ENCODE assay signal across 9 cellular contexts in genomic region chr9:129437626-129438323, GRCh38.
DNase-seq lines count a peak whose midpoint lies in the region; ATAC-seq, FAIRE-seq and TF ChIP-seq lines count a peak whose summit lies in the region.
"Had no signal": no experiment of that assay in that cellular context is flagged by ENCODE, and none has a peak within 500 bp of the region (broad histone marks: within the 10 kb centered on the region; RNA-seq: fewer than 3 reads in every experiment).

No MANE protein-coding gene starts in this region.

- ATAC-seq in K562, result peak; percentile 8; the same call in 1 of the 3 replicates

- no peak for TF ChIP-seq EP300 in K562 (IDR thresholded peaks at IDR 0.05; ENCODE audit: low read length)

- no peaks in the 10 kb centered on the region for H3K79me2 ChIP-seq in K562 (ENCODE audit: control insufficient read depth, insufficient read depth, low read length)

- no peaks in the 10 kb centered on the region for H3K9me1 ChIP-seq in K562 (ENCODE audit: control insufficient read depth, insufficient read depth, low read length)

- H3K4me3 ChIP-seq in K562, result peak overlapping the region; percentile 36
- H3K4me3 ChIP-seq in subcutaneous abdominal adipose tissue (ENCODE audit: low read depth in 1 of 5, low read length in 5 of 5), result peak overlapping the region; percentile 45 to 76 (median 59)

- in situ Hi-C loops in K562 (cut with MboI) (no loop called here), KBM-7 (cut with MboI; ENCODE audit: low pct_unique_long_range_greater_than_20kb, low sequenced_read_pairs) (no loop called here)

- CTCF ChIA-PET in K562 (lab: Yijun Ruan, JAX; ENCODE audit: low intra/inter-chr PET ratio), result no interaction called here

- no peak for TF ChIP-seq RAD21 in K562 (CRISPR knock-in tag; conservative IDR thresholded peaks at IDR 0.05 in 1 of 2, IDR thresholded peaks at IDR 0.05 in 1 of 2)

- H3K9me3 ChIP-seq in K562 (replicated peaks; ENCODE audit: control insufficient read depth, insufficient read depth, low read depth, low read length), result no peaks in the 10 kb centered on the region
- H3K9me3 ChIP-seq in subcutaneous abdominal adipose tissue (ENCODE audit: control insufficient read depth in 5 of 5, low read length in 5 of 5), result peaks cover 0 to 5% (median 2%) of the 10 kb centered on the region in 5 donors

- 19% methylated on average over 25 of the region's 25 CpGs for WGBS in K562 (ENCODE audit: insufficient coverage, low coverage, missing lambda C conversion rate)

- H4K20me1 ChIP-seq in K562 (replicated peaks; ENCODE audit: control insufficient read depth, insufficient read depth, low read length), result no peaks in the 10 kb centered on the region; the same call in 1 of the 2 replicates

- peak overlapping the region; percentile 44 for H2AFZ ChIP-seq in K562 (ENCODE audit: low read depth, low read length)

- peak overlapping the region; percentile 8; the same call in 1 of the 2 replicates for H3K4me2 ChIP-seq in K562 (ENCODE audit: insufficient read depth, low read length)

- H3K9ac ChIP-seq in K562 (ENCODE audit: insufficient read depth in 1 of 2, low read depth in 2 of 2, low read length in 2 of 2), result peak overlapping the region in 1 of 2 experiments; percentile 77; a peak in 2 of 4 replicates
- peak overlapping the region in 4 of 5 donors; percentile 34 to 69 (median 42) for H3K9ac ChIP-seq in subcutaneous abdominal adipose tissue (ENCODE audit: low read length in 5 of 5)

- H3K36me3 ChIP-seq in K562 (ENCODE audit: control insufficient read depth, insufficient read depth, low read length) (no peaks in the 10 kb centered on the region), subcutaneous abdominal adipose tissue (ENCODE audit: control insufficient read depth in 5 of 5, insufficient read depth in 5 of 5, low read length in 5 of 5) (no peaks in the 10 kb centered on the region)

- no peak for TF ChIP-seq POLR2A in K562 (conservative IDR thresholded peaks at IDR 0.05)

- no peak for FAIRE-seq in K562 (lab: Jason Lieb, UNC)
- FAIRE-seq: A204.1 had no signal

- DNase-seq in DMS53 (lab: John Stamatoyannopoulos, UW) (peak; percentile 63), DMS53 treated with DMSO at 0.1 percent for 48 hours (lab: John Stamatoyannopoulos, UW; ENCODE audit: unreplicated experiment) (no peak), K562 (ENCODE audit: extremely low read depth in 1 of 4, low spot score in 3 of 4) (peak in 1 of 4 experiments; percentile 41), DMS79 treated with DMSO at 0.1 percent for 48 hours (lab: John Stamatoyannopoulos, UW) (no peak), medulla oblongata (ENCODE audit: extremely low spot score) (no peak), KBM-7 (no peak)

- no peak; a peak in 1 of 6 replicates for TF ChIP-seq CTCF in K562 (IDR thresholded peaks at IDR 0.05 in 2 of 3, conservative IDR thresholded peaks at IDR 0.05 in 1 of 3; ENCODE audit: insufficient read depth in 2 of 3, low read depth in 1 of 3, low read length in 3 of 3)

- BruUV-seq in K562 (replicated peaks; lab: Mats Ljungman, UMichigan), result no TSS peak

- H3K4me1 ChIP-seq in K562 (replicated peaks in 1 of 2; ENCODE audit: control insufficient read depth in 2 of 2, insufficient read depth in 2 of 2, low read length in 2 of 2) (peaks cover 1 to 24% of the 10 kb centered on the region in 2 experiments; a peak in 4 of 5 replicates), subcutaneous abdominal adipose tissue (ENCODE audit: control insufficient read depth in 5 of 5, insufficient read depth in 5 of 5, low read length in 5 of 5) (peaks cover 2 to 25% (median 25%) of the 10 kb centered on the region in 5 donors)

- POLR2A ChIA-PET in K562 (lab: Yijun Ruan, JAX), result interaction anchor here (1.0 to 1.4 kb wide), 3 partner anchors 10 to 55 kb away, joined by 3 to 6 read pairs (median 3); no protein-coding TSS in a partner anchor

- H3K27me3 ChIP-seq in K562 (ENCODE audit: control insufficient read depth in 2 of 2, insufficient read depth in 2 of 2, low read length in 2 of 2) (0 out of 5 replicates have a peak, but pooled peaks cover 0 to 4% of the 10 kb centered on the region in 2 experiments), layer of hippocampus (ENCODE audit: control insufficient read depth, insufficient read depth, low read length) (no peaks in the 10 kb centered on the region), subcutaneous abdominal adipose tissue (ENCODE audit: control insufficient read depth in 5 of 5, insufficient read depth in 4 of 5, low read length in 5 of 5) (peaks cover 0 to 20% (median 5%) of the 10 kb centered on the region in 5 donors)

- intact Hi-C loops in K562 (cut with micrococcal nuclease), result no loop called here

- no peak overlapping the region for H3K27ac ChIP-seq in K562 (ENCODE audit: extremely low read depth, low read depth, low read length)
- H3K27ac ChIP-seq in layer of hippocampus (ENCODE audit: low read depth, low read length), result peak overlapping the region; percentile 79
- H3K27ac ChIP-seq in subcutaneous abdominal adipose tissue (ENCODE audit: low read depth, low read length), result no peak overlapping the region

TF ChIP-seq in K562, 482 proteins besides CTCF, POLR2A, EP300 and RAD21 (continues in another document):
- TF ChIP-seq, protein P1, sequence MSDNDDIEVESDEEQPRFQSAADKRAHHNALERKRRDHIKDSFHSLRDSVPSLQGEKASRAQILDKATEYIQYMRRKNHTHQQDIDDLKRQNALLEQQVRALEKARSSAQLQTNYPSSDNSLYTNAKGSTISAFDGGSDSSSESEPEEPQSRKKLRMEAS (CRISPR knock-in tag; IDR thresholded peaks at IDR 0.05), result peak; percentile 39
- TF ChIP-seq, protein P2, sequence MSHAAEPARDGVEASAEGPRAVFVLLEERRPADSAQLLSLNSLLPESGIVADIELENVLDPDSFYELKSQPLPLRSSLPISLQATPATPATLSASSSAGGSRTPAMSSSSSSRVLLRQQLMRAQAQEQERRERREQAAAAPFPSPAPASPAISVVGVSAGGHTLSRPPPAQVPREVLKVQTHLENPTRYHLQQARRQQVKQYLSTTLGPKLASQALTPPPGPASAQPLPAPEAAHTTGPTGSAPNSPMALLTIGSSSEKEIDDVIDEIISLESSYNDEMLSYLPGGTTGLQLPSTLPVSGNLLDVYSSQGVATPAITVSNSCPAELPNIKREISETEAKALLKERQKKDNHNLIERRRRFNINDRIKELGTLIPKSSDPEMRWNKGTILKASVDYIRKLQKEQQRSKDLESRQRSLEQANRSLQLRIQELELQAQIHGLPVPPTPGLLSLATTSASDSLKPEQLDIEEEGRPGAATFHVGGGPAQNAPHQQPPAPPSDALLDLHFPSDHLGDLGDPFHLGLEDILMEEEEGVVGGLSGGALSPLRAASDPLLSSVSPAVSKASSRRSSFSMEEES (CRISPR knock-in tag; IDR thresholded peaks at IDR 0.05), result peak; percentile 39
- TF ChIP-seq ESRRA (IDR thresholded peaks at IDR 0.05; ENCODE audit: borderline replicate concordance, low read depth) (peak; percentile 40; the same call in 1 of the 2 replicates), KDM2B (CRISPR knock-in tag; IDR thresholded peaks at IDR 0.05) (no peak), SIN3A (IDR thresholded peaks at IDR 0.05; ENCODE audit: borderline replicate concordance in 2 of 2, control insufficient read depth in 1 of 2, low read depth in 2 of 2, low read length in 2 of 2) (no peak), ZNF740 (CRISPR knock-in tag; IDR thresholded peaks at IDR 0.05) (0 out of 2 replicates have a peak, but pooled peaks have one; percentile 62), ZNF740 (tag; IDR thresholded peaks at IDR 0.05) (no peak), USF2 (CRISPR knock-in tag; IDR thresholded peaks at IDR 0.05) (peak; percentile 33; the same call in 1 of the 2 replicates)
- TF ChIP-seq, protein P3, sequence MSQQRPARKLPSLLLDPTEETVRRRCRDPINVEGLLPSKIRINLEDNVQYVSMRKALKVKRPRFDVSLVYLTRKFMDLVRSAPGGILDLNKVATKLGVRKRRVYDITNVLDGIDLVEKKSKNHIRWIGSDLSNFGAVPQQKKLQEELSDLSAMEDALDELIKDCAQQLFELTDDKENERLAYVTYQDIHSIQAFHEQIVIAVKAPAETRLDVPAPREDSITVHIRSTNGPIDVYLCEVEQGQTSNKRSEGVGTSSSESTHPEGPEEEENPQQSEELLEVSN (IDR thresholded peaks at IDR 0.05; ENCODE audit: borderline replicate concordance in 1 of 2, extremely low read depth in 1 of 2, insufficient read depth in 1 of 2, insufficient read length in 1 of 2, low read depth in 1 of 2, low read length in 1 of 2, poor library complexity in 1 of 2, severe bottlenecking in 1 of 2), result peak in 1 of 2 experiments; percentile 12
- TF ChIP-seq, protein P4, sequence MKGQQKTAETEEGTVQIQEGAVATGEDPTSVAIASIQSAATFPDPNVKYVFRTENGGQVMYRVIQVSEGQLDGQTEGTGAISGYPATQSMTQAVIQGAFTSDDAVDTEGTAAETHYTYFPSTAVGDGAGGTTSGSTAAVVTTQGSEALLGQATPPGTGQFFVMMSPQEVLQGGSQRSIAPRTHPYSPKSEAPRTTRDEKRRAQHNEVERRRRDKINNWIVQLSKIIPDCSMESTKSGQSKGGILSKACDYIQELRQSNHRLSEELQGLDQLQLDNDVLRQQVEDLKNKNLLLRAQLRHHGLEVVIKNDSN (CRISPR knock-in tag; IDR thresholded peaks at IDR 0.05), result peak; percentile 55
